19 cellular contexts compared by ENCODE assay signal in genomic region chr10:10845826-10846225, GRCh38.
"Had no signal": no experiment of that assay in that cellular context is flagged by ENCODE, and none has a peak within 500 bp of the region (broad histone marks: within the 10 kb centered on the region; RNA-seq: fewer than 3 reads in every experiment).

No MANE protein-coding gene starts in this region.

- H3K27ac Mint-ChIP-seq: naive thymus-derived CD4-positive, alpha-beta T cell; nephron progenitor cell had no signal

- H3K4me3 Mint-ChIP-seq: naive thymus-derived CD4-positive, alpha-beta T cell; nephron progenitor cell had no signal

- H2AFZ ChIP-seq: hepatocyte had no signal

- H3K36me3 Mint-ChIP-seq: naive thymus-derived CD4-positive, alpha-beta T cell had no signal

- H3K27ac ChIP-seq: coronary artery, hepatocyte, right atrium auricular region, tibial artery had no signal

- H3K4me2 ChIP-seq: hepatocyte, smooth muscle cell had no signal

- H3K36me3 ChIP-seq: left ventricle myocardium inferior, right atrium auricular region, tibial artery, upper lobe of left lung had no signal

- ATAC-seq: esophagus mucosa; left cardiac atrium; naive thymus-derived CD4-positive, alpha-beta T cell had no signal

- H3K4me1 ChIP-seq: upper lobe of left lung had no signal

- H3K4me3 ChIP-seq: coronary artery, hepatocyte, left ventricle myocardium inferior, lung, right atrium auricular region, smooth muscle cell, tibial artery, upper lobe of left lung had no signal

- H3K9me3 ChIP-seq: right atrium auricular region, tibial artery, upper lobe of left lung had no signal

- DNase-seq: central memory CD4-positive, alpha-beta T cell; effector CD8-positive, alpha-beta T cell; foreskin fibroblast; kidney; left cardiac atrium; left ventricle myocardium inferior; naive thymus-derived CD4-positive, alpha-beta T cell; nephron progenitor cell; posterior cingulate gyrus; stimulated activated CD4-positive, alpha-beta T cell treated with anti-CD3 and anti-CD28 coated beads, Interleukin-2, amount 100 ng/mL, for 48 hours; stimulated activated naive CD4-positive, alpha-beta T cell treated with Interleukin-2 at 50 U/mL for 16 hours; tibial artery; upper lobe of left lung had no signal

- H3K4me1 Mint-ChIP-seq: naive thymus-derived CD4-positive, alpha-beta T cell; nephron progenitor cell had no signal

- H3K27me3 ChIP-seq: hepatocyte, right atrium auricular region, tibial artery, upper lobe of left lung had no signal
